ENCODE assay signal across 8 cellular contexts in genomic region chr20:38152175-38153010, GRCh38. TPM values are rescaled to one million over a fixed set of nuclear protein-coding genes. Genes with fewer than 3 reads are reported as not detected.
DNase-seq lines count a peak whose midpoint lies in the region; ATAC-seq and TF ChIP-seq lines count a peak whose summit lies in the region.

No MANE protein-coding gene starts in this region.

- H3K36me3 ChIP-seq in BE2C (no peaks in the 10 kb centered on the region), adrenal gland (replicated peaks in 1 of 2) (peaks cover 0 to 39% of the 10 kb centered on the region in 2 donors), kidney epithelial cell (ENCODE audit: control insufficient read depth, insufficient read depth, low read length) (peaks cover 5% of the 10 kb centered on the region), WERI-Rb-1 (no peaks in the 10 kb centered on the region)

- peaks cover 17% of the 10 kb centered on the region for H3K4me1 Mint-ChIP-seq in stimulated activated effector memory CD8-positive, alpha-beta T cell treated with anti-CD3 and anti-CD28 coated beads, Interleukin-12 subunit alpha, Interleukin-12 subunit beta, amount 100 ng/mL, for 72 hours

- DNase-seq in BE2C (peak; percentile 92), NCI-H1105 treated with DMSO at 0.1 percent for 48 hours (lab: John Stamatoyannopoulos, UW) (peak; percentile 65), adrenal gland (peak; percentile 86 to 96 (median 94)), kidney epithelial cell (ENCODE audit: low read depth) (peak; percentile 87), WERI-Rb-1 (no peak)
- peak in 1 of 2 donors; percentile 71 for DNase-seq in stimulated activated effector memory CD8-positive, alpha-beta T cell treated with anti-CD3 and anti-CD28 coated beads, Interleukin-12 subunit alpha, Interleukin-12 subunit beta, amount 100 ng/mL, for 72 hours (ENCODE audit: low spot score in 2 of 2)
- no peak for DNase-seq in central memory CD4-positive, alpha-beta T cell

- TF ChIP-seq CTCF in BE2C (IDR thresholded peaks at IDR 0.05; ENCODE audit: low read depth, low read length) (no peak), adrenal gland (IDR thresholded peaks at IDR 0.05) (no peak), kidney epithelial cell (IDR thresholded peaks at IDR 0.05; ENCODE audit: insufficient read depth, low read length, poor library complexity, severe bottlenecking) (no peak), WERI-Rb-1 (IDR thresholded peaks at IDR 0.05; ENCODE audit: low read depth, low read length) (no peak)

- H3K27ac ChIP-seq in adrenal gland (peak overlapping the region in 4 of 5 donors; percentile 55 to 92 (median 73)), WERI-Rb-1 (no peak overlapping the region)

- H3K9me3 Mint-ChIP-seq in stimulated activated effector memory CD8-positive, alpha-beta T cell treated with anti-CD3 and anti-CD28 coated beads, Interleukin-12 subunit alpha, Interleukin-12 subunit beta, amount 100 ng/mL, for 72 hours: no peaks in the 10 kb centered on the region

- WGBS in adrenal gland, 4 donors: 3 to 11% (median 7%) methylated on average over 14 to 23 of the region's 23 CpGs

- TF ChIP-seq POLR2A in adrenal gland (IDR thresholded peaks at IDR 0.05): peak in 1 of 2 donors; percentile 28

- H3K27ac Mint-ChIP-seq in stimulated activated effector memory CD8-positive, alpha-beta T cell treated with anti-CD3 and anti-CD28 coated beads, Interleukin-12 subunit alpha, Interleukin-12 subunit beta, amount 100 ng/mL, for 72 hours: peak overlapping the region; percentile 83

- peak overlapping the region; percentile 57 for H3K4me3 Mint-ChIP-seq in stimulated activated effector memory CD8-positive, alpha-beta T cell treated with anti-CD3 and anti-CD28 coated beads, Interleukin-12 subunit alpha, Interleukin-12 subunit beta, amount 100 ng/mL, for 72 hours

- peak; percentile 70 for ATAC-seq in GM19351 (IDR thresholded peaks at IDR 0.05; ENCODE audit: unreplicated experiment)
- peak; percentile 80 for ATAC-seq in stimulated activated effector memory CD8-positive, alpha-beta T cell treated with anti-CD3 and anti-CD28 coated beads, Interleukin-12 subunit alpha, Interleukin-12 subunit beta, amount 100 ng/mL, for 72 hours

- intact Hi-C loops in adrenal gland (cut with DNase I): no loop called here

- no peaks in the 10 kb centered on the region for H3K36me3 Mint-ChIP-seq in stimulated activated effector memory CD8-positive, alpha-beta T cell treated with anti-CD3 and anti-CD28 coated beads, Interleukin-12 subunit alpha, Interleukin-12 subunit beta, amount 100 ng/mL, for 72 hours

- H3K4me1 ChIP-seq in BE2C (peaks cover 15% of the 10 kb centered on the region), adrenal gland (replicated peaks in 1 of 2) (peaks cover 16 to 34% of the 10 kb centered on the region in 2 donors)

- no peaks in the 10 kb centered on the region for H3K27me3 ChIP-seq in BE2C
- H3K27me3 ChIP-seq in adrenal gland: no peaks in the 10 kb centered on the region
- H3K27me3 ChIP-seq in kidney epithelial cell (ENCODE audit: control insufficient read depth, insufficient read depth, low read length): no peaks in the 10 kb centered on the region
- no peaks in the 10 kb centered on the region for H3K27me3 ChIP-seq in WERI-Rb-1 (ENCODE audit: insufficient read depth, low read depth, severe bottlenecking)

- no peaks in the 10 kb centered on the region for H3K9me3 ChIP-seq in BE2C
- H3K9me3 ChIP-seq in adrenal gland (replicated peaks in 1 of 3): no peaks in the 10 kb centered on the region
- H3K9me3 ChIP-seq in WERI-Rb-1 (ENCODE audit: severe bottlenecking): no peaks in the 10 kb centered on the region

- peak overlapping the region; percentile 43 for H3K4me3 ChIP-seq in BE2C (ENCODE audit: low read depth, low read length)
- H3K4me3 ChIP-seq in adrenal gland: peak overlapping the region in 1 of 4 donors; percentile 41
- no peak overlapping the region for H3K4me3 ChIP-seq in kidney epithelial cell (ENCODE audit: low read depth, low read length)
- H3K4me3 ChIP-seq in WERI-Rb-1 (ENCODE audit: low read depth, low read length): no peak overlapping the region

RNA-seq across cellular contexts. Expression of gene TGM2, which starts 12.7 kb away (rescaled TPM):
- 1.5 TPM for polyA plus RNA-seq in BE2C (2012; ENCODE audit: insufficient read depth, insufficient read length, low read depth)
- total RNA-seq in adrenal gland (100 to 1,000 TPM in 6 of 8 donors, 10 to 100 TPM in 2; 41.9 to 262 (median 149) TPM), kidney epithelial cell (115 and 135 TPM in 2 replicates)
- polyA plus RNA-seq in adrenal gland: 10 to 100 TPM; 32.1 to 60.8 (median 46.9) TPM

Comparison
In these comparisons a context has a peak if more than half of its experiments do, and no peak if none do; other contexts are left out.
1. DNase-seq: peak in BE2C (single experiment), NCI-H1105 treated with DMSO at 0.1 percent for 48 hours (single experiment), adrenal gland (7 of 7) and kidney epithelial cell (single experiment); none in central memory CD4-positive, alpha-beta T cell (single experiment) and WERI-Rb-1 (single experiment).